8 cellular contexts compared by ENCODE assay signal in genomic region chr14:103625361-103626095, GRCh38. TPM values are rescaled to one million over a fixed set of nuclear protein-coding genes. Genes with fewer than 3 reads are reported as not detected.
A peak's percentile ranks its signal among the peaks of the same experiment; 100 is the strongest.
DNase-seq lines count a peak whose midpoint lies in the region; ATAC-seq, FAIRE-seq and TF ChIP-seq lines count a peak whose summit lies in the region.
"Had no signal": no experiment of that assay in that cellular context is flagged by ENCODE, and none has a peak within 500 bp of the region (broad histone marks: within the 10 kb centered on the region; RNA-seq: fewer than 3 reads in every experiment).

No MANE protein-coding gene starts in this region.

- FAIRE-seq in GM12891 (lab: Jason Lieb, UNC): no peak
- FAIRE-seq: TTC549 had no signal

- peak; percentile 40 for ATAC-seq in central memory CD8-positive, alpha-beta T cell (replicated peaks; ENCODE audit: extremely low read depth, poor library complexity, severe bottlenecking)

- peak overlapping the region; percentile 91 for H3K27ac Mint-ChIP-seq in central memory CD8-positive, alpha-beta T cell (ENCODE audit: low read depth)

- no peak for TF ChIP-seq POLR2A in GM12891 (IDR thresholded peaks at IDR 0.05; ENCODE audit: low read depth, low read length)
- 0 out of 2 replicates have a peak, but pooled peaks have one; percentile 20 for TF ChIP-seq POLR2A in Raji (IDR thresholded peaks at IDR 0.05; ENCODE audit: insufficient read depth, low read depth, low read length)

- peaks cover 16% of the 10 kb centered on the region for H3K4me1 Mint-ChIP-seq in central memory CD8-positive, alpha-beta T cell

- no peaks in the 10 kb centered on the region for H3K27me3 Mint-ChIP-seq in central memory CD8-positive, alpha-beta T cell

- H3K4me3 Mint-ChIP-seq in central memory CD8-positive, alpha-beta T cell: peak overlapping the region; percentile 73

- H3K27ac ChIP-seq in skin epidermis: peak overlapping the region in 16 of 21 experiments; percentile 32 to 85 (median 68)

- DNase-seq in GM12891 (ENCODE audit: insufficient read length, low spot score) (no peak), NCI-H2081 treated with DMSO at 0.1 percent for 48 hours (lab: John Stamatoyannopoulos, UW) (no peak), NCI-H345 treated with DMSO at 0.1 percent for 48 hours (lab: John Stamatoyannopoulos, UW; ENCODE audit: unreplicated experiment) (no peak), hepatic stellate cell (ENCODE audit: low spot score) (no peak)
- DNase-seq in central memory CD8-positive, alpha-beta T cell (ENCODE audit: low spot score in 2 of 2): no peak

- no peaks in the 10 kb centered on the region for H3K9me3 Mint-ChIP-seq in central memory CD8-positive, alpha-beta T cell

- H3K36me3 Mint-ChIP-seq in central memory CD8-positive, alpha-beta T cell (ENCODE audit: insufficient read depth): peaks cover 5% of the 10 kb centered on the region

- no peak overlapping the region for H3K4me3 ChIP-seq in skin epidermis

TF ChIP-seq in GM12891, 5 proteins besides CTCF, POLR2A, EP300 and RAD21:
- TF ChIP-seq SPI1 (IDR thresholded peaks at IDR 0.05; ENCODE audit: low read depth, low read length): peak; percentile 60
- TF ChIP-seq PAX5 (IDR thresholded peaks at IDR 0.05; ENCODE audit: insufficient read depth, low read length, severe bottlenecking): no peak

RNA-seq across cellular contexts. Expression of gene KLC1, which starts 3.5 kb away (rescaled TPM):
- 49.3 TPM for polyA plus RNA-seq in GM12891 (2012; ENCODE audit: low read depth, missing spikeins)
